Comparison of ENCODE assay signal across 20 cellular contexts in the genomic region with DNA sequence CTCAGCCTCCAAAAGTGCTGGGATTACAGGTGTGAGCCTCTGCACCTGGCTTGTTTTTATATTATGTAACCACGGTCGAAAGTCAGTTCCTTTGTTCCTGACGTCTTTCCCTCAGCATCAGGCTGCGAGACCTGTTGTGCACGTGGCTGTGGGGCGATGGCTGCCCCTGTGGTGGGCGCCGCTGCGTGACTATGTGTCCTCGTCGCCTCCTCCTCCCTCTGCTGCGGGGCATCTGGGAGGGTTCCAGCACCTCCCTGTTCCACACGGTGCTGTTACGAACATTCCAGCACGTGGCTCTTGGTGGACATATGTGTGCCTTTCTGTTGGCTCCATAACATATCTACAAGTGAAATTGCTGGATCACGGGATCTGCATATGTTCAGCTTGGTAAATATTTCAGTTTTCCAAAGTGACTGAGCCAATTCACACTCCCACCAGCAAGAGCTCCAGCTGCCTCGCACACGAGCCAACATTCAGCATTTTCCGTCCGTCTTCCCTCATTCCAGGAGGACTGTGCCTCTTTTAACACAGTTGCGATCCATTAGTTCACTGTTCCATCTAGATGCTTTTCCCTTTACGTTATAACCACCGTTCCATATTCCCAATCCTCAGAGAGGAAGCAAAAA. TPM values are rescaled to one million over a fixed set of nuclear protein-coding genes. Genes with fewer than 3 reads are reported as not detected.
DNase-seq lines count a peak whose midpoint lies in the region; ATAC-seq, FAIRE-seq and TF ChIP-seq lines count a peak whose summit lies in the region.
"Had no signal": no experiment of that assay in that cellular context is flagged by ENCODE, and none has a peak within 500 bp of the region (broad histone marks: within the 10 kb centered on the region; RNA-seq: fewer than 3 reads in every experiment).

No MANE protein-coding gene starts in this region.

- H3K23ac ChIP-seq in H1 (ENCODE audit: insufficient read length) = no peak overlapping the region

- H3K23me2 ChIP-seq in H1 (ENCODE audit: low read depth, low read length) = no peaks in the 10 kb centered on the region; the same call in 1 of the 2 replicates

- no peak overlapping the region for H3K4me2 ChIP-seq in H1 (ENCODE audit: insufficient read depth in 1 of 2, low read depth in 2 of 2, low read length in 2 of 2)

- H3K27ac ChIP-seq in H1 (ENCODE audit: low read depth, low read length) = no peak overlapping the region
- H3K27ac ChIP-seq: lower lobe of right lung, pancreas, vagina had no signal

- no peak overlapping the region for H2BK20ac ChIP-seq in H1 (ENCODE audit: low read length)

- no peak overlapping the region for H3K9ac ChIP-seq in H1 (replicated peaks in 1 of 4; ENCODE audit: extremely low read depth in 1 of 4, low read depth in 3 of 4, low read length in 3 of 4)

- H3K36me3 ChIP-seq in H1 (ENCODE audit: control insufficient read depth in 2 of 4, insufficient read depth in 4 of 4, low read length in 3 of 4) = no peaks in the 10 kb centered on the region
- H3K36me3 ChIP-seq: lower lobe of right lung, pancreas, vagina had no signal

- peak overlapping the region; percentile 89; the same call in 1 of the 2 replicates for H4K8ac ChIP-seq in H1 (ENCODE audit: extremely low read depth, insufficient read depth, low read length)

- H3K79me1 ChIP-seq in H1 (ENCODE audit: low read depth, low read length) = 0 out of 2 replicates have a peak, but pooled peaks cover 6% of the 10 kb centered on the region

- no peak for TF ChIP-seq RAD21 in H1 (IDR thresholded peaks at IDR 0.05 in 1 of 2, conservative IDR thresholded peaks at IDR 0.05 in 1 of 2; ENCODE audit: low read depth in 2 of 2, low read length in 2 of 2)

- CTCF ChIA-PET in H1 (lab: Charles Lee; ENCODE audit: partially characterized antibody) = interaction anchor here (1.0 to 1.6 kb wide), 2 partner anchors 9 to 15 kb away, joined by 3 to 4 read pairs; no protein-coding TSS in a partner anchor

- POLR2A ChIA-PET in H1 (lab: Charles Lee; ENCODE audit: partially characterized antibody) = interaction anchor here (1.1 to 2.1 kb wide), 2 partner anchors 12 to 48 kb away, joined by 4 to 8 read pairs; no protein-coding TSS in a partner anchor

- H3K14ac ChIP-seq in H1 (ENCODE audit: insufficient read length) = no peak overlapping the region

- H3K9me3 ChIP-seq in H1 (ENCODE audit: insufficient read depth in 2 of 2, low read depth in 1 of 2, low read length in 1 of 2) = no peaks in the 10 kb centered on the region; a peak in 1 of 4 replicates
- H3K9me3 ChIP-seq: lower lobe of right lung, pancreas, vagina had no signal

- H2BK5ac ChIP-seq in H1 (ENCODE audit: low read depth, low read length) = no peak overlapping the region

- H4K20me1 ChIP-seq in H1 (replicated peaks in 1 of 2; ENCODE audit: control insufficient read depth in 1 of 2, insufficient read depth in 2 of 2, low read length in 2 of 2) = peaks cover 0 to 6% of the 10 kb centered on the region in 2 experiments

- DNase-seq in H1 (ENCODE audit: low read depth in 1 of 2, low spot score in 2 of 2) (no peak), superior temporal gyrus (ENCODE audit: extremely low spot score) (peak; percentile 66), SIG-M5 treated with dmso at 0.1 percent for 504 hours (lab: John Stamatoyannopoulos, UW; ENCODE audit: unreplicated experiment) (no peak)
- no peak for DNase-seq in activated CD4-positive, alpha-beta T cell treated with anti-CD3 and anti-CD28 coated beads for 1 hour
- DNase-seq: activated CD8-positive, alpha-beta memory T cell treated with anti-CD3 and anti-CD28 coated beads for 24 hours; central memory CD4-positive, alpha-beta T cell; effector CD4-positive, alpha-beta T cell; GF-D8; head of caudate nucleus; immature natural killer cell; IMR-90; lower lobe of right lung; NCI-H2029; NCI-H510A; SHP77 treated with DMSO at 0.1 percent for 48 hours had no signal

- no peak overlapping the region for H3K18ac ChIP-seq in H1 (ENCODE audit: extremely low read depth, low read length)

- H2AFZ ChIP-seq in H1 (ENCODE audit: low read length) = no peak overlapping the region

- H3K4me3 ChIP-seq in H1 (ENCODE audit: extremely low read depth in 1 of 4, insufficient read depth in 2 of 4, low read depth in 3 of 4, low read length in 4 of 4) = no peak overlapping the region
- H3K4me3 ChIP-seq: lower lobe of right lung, pancreas, vagina had no signal

- no peak for TF ChIP-seq EP300 in H1 (IDR thresholded peaks at IDR 0.05; ENCODE audit: borderline replicate concordance in 1 of 2, low read depth in 2 of 2, low read length in 2 of 2)

- H4K5ac ChIP-seq in H1 (ENCODE audit: insufficient read length, low read depth, low read length) = no peak overlapping the region

- FAIRE-seq in H1 (lab: Jason Lieb, UNC) = no peak
- FAIRE-seq: pancreas had no signal

- H3K4me1 ChIP-seq in H1 (replicated peaks in 1 of 4; ENCODE audit: control insufficient read depth in 3 of 4, insufficient read depth in 4 of 4, low read length in 3 of 4) = no peaks in the 10 kb centered on the region
- H3K4me1 ChIP-seq: lower lobe of right lung, pancreas, vagina had no signal

- ATAC-seq in GM18502 (IDR thresholded peaks at IDR 0.05; ENCODE audit: poor library complexity, unreplicated experiment) (peak; percentile 8), HG03432 (IDR thresholded peaks at IDR 0.05; ENCODE audit: unreplicated experiment) (peak; percentile 5), GM18498 (IDR thresholded peaks at IDR 0.05; ENCODE audit: unreplicated experiment) (no peak)
- ATAC-seq: lower lobe of right lung, pancreas had no signal

- 93% methylated on average over 22 of the region's 23 CpGs; no CpG with 5 or more reads in 1 of the 2 experiments for WGBS in H1 (ENCODE audit: extremely low coverage in 1 of 2, insufficient coverage in 1 of 2, insufficient read length in 1 of 2, insufficient replicate concordance in 2 of 2, low coverage in 1 of 2, low lambda C conversion rate in 2 of 2, missing lambda C conversion rate in 1 of 2), 2 experiments

- no peak overlapping the region for H4K91ac ChIP-seq in H1 (replicated peaks; ENCODE audit: insufficient read length, low read length)

- H3K4ac ChIP-seq in H1 (replicated peaks; ENCODE audit: insufficient read length, low read depth, low read length) = no peak overlapping the region

- no peak for TF ChIP-seq CTCF in H1 (IDR thresholded peaks at IDR 0.05; ENCODE audit: control extremely low read depth in 1 of 3, insufficient read depth in 1 of 3, low read depth in 1 of 3, low read length in 3 of 3)

- H2BK120ac ChIP-seq in H1 (replicated peaks; ENCODE audit: low read depth, low read length) = no peak overlapping the region

- no peak overlapping the region for H2BK15ac ChIP-seq in H1 (ENCODE audit: low read length)

- H3K56ac ChIP-seq in H1 (replicated peaks; ENCODE audit: insufficient read length, low read depth, low read length) = no peak overlapping the region

- no peak for TF ChIP-seq POLR2A in H1 (IDR thresholded peaks at IDR 0.05; ENCODE audit: control extremely low read depth in 1 of 2, low read depth in 2 of 2, low read length in 2 of 2)

- H2BK12ac ChIP-seq in H1 (ENCODE audit: low read depth, low read length) = no peak overlapping the region

- H2AK5ac ChIP-seq in H1 (ENCODE audit: low read depth, low read length) = no peak overlapping the region

- no peaks in the 10 kb centered on the region; a peak in 1 of 7 replicates for H3K27me3 ChIP-seq in H1 (replicated peaks in 1 of 4; ENCODE audit: control insufficient read depth in 3 of 4, extremely low read depth in 1 of 4, insufficient read depth in 3 of 4, low read length in 3 of 4)
- H3K27me3 ChIP-seq: pancreas, vagina had no signal

- H3K79me2 ChIP-seq in H1 (ENCODE audit: control insufficient read depth in 1 of 2, insufficient read depth in 2 of 2, low read length in 2 of 2) = 0 out of 4 replicates have a peak, but pooled peaks cover 0 to 2% of the 10 kb centered on the region in 2 experiments

RNA-seq across cellular contexts. Expression of gene SNX8, which starts 25.1 kb away (rescaled TPM):
- 46.2 and 49.5 TPM in 2 replicates for total RNA-seq in H1 (2021; fragmentation: NEBNext Ultra II Directional; extraction: Animal tissue kit (Norgen Biotek cat#: 25700))
- 69.2 and 70.8 TPM in 2 replicates for polyA plus RNA-seq in H1 (2011; rRNA removed)
- polyA plus RNA-seq in H1 (2011; cell fraction: cytosol; rRNA removed) = 43.8 TPM
- 87.4 TPM for polyA plus RNA-seq in H1 (2011; cell fraction: nucleus; rRNA removed)
- 24.9 to 55.7 TPM (median 48.9 TPM) in 4 replicates for polyA plus RNA-seq in H1 (2012, experiment 1 of 2)
- 15.1 TPM for polyA plus RNA-seq in H1 (2012, experiment 2 of 2)
- 13.0 TPM for polyA plus RNA-seq in H1 (2013, experiment 1 of 2)
- polyA plus RNA-seq in H1 (2013, experiment 2 of 2) = 12.5 TPM
- polyA minus RNA-seq in H1 (2011; rRNA and poly(A)+ RNA removed) = 76.9 and 104 TPM in 2 replicates
- polyA minus RNA-seq in H1 (2011; cell fraction: cytosol; rRNA and poly(A)+ RNA removed) = 27.6 TPM
- polyA minus RNA-seq in H1 (2011; cell fraction: nucleus; rRNA and poly(A)+ RNA removed) = 30.4 TPM

RNA-seq across cellular contexts. Expression of gene NUDT1, which starts 47.1 kb away (rescaled TPM):
- 76.1 and 85.2 TPM in 2 replicates for total RNA-seq in H1 (2021; fragmentation: NEBNext Ultra II Directional; extraction: Animal tissue kit (Norgen Biotek cat#: 25700))
- polyA plus RNA-seq in H1 (2011; rRNA removed) = 89.5 and 101 TPM in 2 replicates
- polyA plus RNA-seq in H1 (2011; cell fraction: cytosol; rRNA removed) = 97.8 TPM
- polyA plus RNA-seq in H1 (2011; cell fraction: nucleus; rRNA removed) = 69.8 TPM
- 103 to 158 TPM (median 150 TPM) in 4 replicates for polyA plus RNA-seq in H1 (2012, experiment 1 of 2)
- polyA plus RNA-seq in H1 (2012, experiment 2 of 2) = 122 TPM
- 52.9 TPM for polyA plus RNA-seq in H1 (2013, experiment 1 of 2)
- 59.3 TPM for polyA plus RNA-seq in H1 (2013, experiment 2 of 2)
- polyA minus RNA-seq in H1 (2011; rRNA and poly(A)+ RNA removed) = 29.5 and 36.6 TPM in 2 replicates
- polyA minus RNA-seq in H1 (2011; cell fraction: cytosol; rRNA and poly(A)+ RNA removed) = 29.8 TPM
- polyA minus RNA-seq in H1 (2011; cell fraction: nucleus; rRNA and poly(A)+ RNA removed) = 20.8 TPM

RNA-seq across cellular contexts. Expression of gene MRM2, which starts 47.1 kb away (rescaled TPM):
- 38.6 and 38.7 TPM in 2 replicates for total RNA-seq in H1 (2021; fragmentation: NEBNext Ultra II Directional; extraction: Animal tissue kit (Norgen Biotek cat#: 25700))
- 17.2 and 19.0 TPM in 2 replicates for polyA plus RNA-seq in H1 (2011; rRNA removed)
- polyA plus RNA-seq in H1 (2011; cell fraction: cytosol; rRNA removed) = 26.2 TPM
- polyA plus RNA-seq in H1 (2011; cell fraction: nucleus; rRNA removed) = 20.0 TPM
- 36.9 to 43.2 TPM (median 37.8 TPM) in 4 replicates for polyA plus RNA-seq in H1 (2012, experiment 1 of 2)
- 19.2 TPM for polyA plus RNA-seq in H1 (2012, experiment 2 of 2)
- 28.5 TPM for polyA plus RNA-seq in H1 (2013, experiment 1 of 2)
- 29.2 TPM for polyA plus RNA-seq in H1 (2013, experiment 2 of 2)
- 26.9 and 29.8 TPM in 2 replicates for polyA minus RNA-seq in H1 (2011; rRNA and poly(A)+ RNA removed)
- 13.9 TPM for polyA minus RNA-seq in H1 (2011; cell fraction: cytosol; rRNA and poly(A)+ RNA removed)
- polyA minus RNA-seq in H1 (2011; cell fraction: nucleus; rRNA and poly(A)+ RNA removed) = 13.0 TPM

RNA-seq across cellular contexts. Expression of gene MAD1L1, which starts 56.4 kb away (rescaled TPM):
- 38.8 and 40.4 TPM in 2 replicates for total RNA-seq in H1 (2021; fragmentation: NEBNext Ultra II Directional; extraction: Animal tissue kit (Norgen Biotek cat#: 25700))
- polyA plus RNA-seq in H1 (2011; rRNA removed) = 44.6 and 61.5 TPM in 2 replicates
- 39.0 TPM for polyA plus RNA-seq in H1 (2011; cell fraction: cytosol; rRNA removed)
- polyA plus RNA-seq in H1 (2011; cell fraction: nucleus; rRNA removed) = 51.0 TPM
- polyA plus RNA-seq in H1 (2012, experiment 1 of 2) = 21.3 to 37.3 TPM (median 33.3 TPM) in 4 replicates
- 26.7 TPM for polyA plus RNA-seq in H1 (2012, experiment 2 of 2)
- 17.3 TPM for polyA plus RNA-seq in H1 (2013, experiment 1 of 2)
- 16.6 TPM for polyA plus RNA-seq in H1 (2013, experiment 2 of 2)
- 21.0 and 24.8 TPM in 2 replicates for polyA minus RNA-seq in H1 (2011; rRNA and poly(A)+ RNA removed)
- polyA minus RNA-seq in H1 (2011; cell fraction: cytosol; rRNA and poly(A)+ RNA removed) = 34.5 TPM
- polyA minus RNA-seq in H1 (2011; cell fraction: nucleus; rRNA and poly(A)+ RNA removed) = 27.3 TPM
